Comparison of ENCODE assay signal across 22 cellular contexts in genomic region chr13:24172071-24172470, GRCh38.
"Had no signal": no experiment of that assay in that cellular context is flagged by ENCODE, and none has a peak within 500 bp of the region (broad histone marks: within the 10 kb centered on the region; RNA-seq: fewer than 3 reads in every experiment).

No MANE protein-coding gene starts in this region.

- ATAC-seq: esophagus mucosa; gastrocnemius medialis; left lung; mucosa of descending colon; natural killer cell treated with Interleukin-12 subunit alpha and Interleukin-12 subunit beta and Interleukin-15 and Interleukin-18, amount 100 ng/mL, for 72 hours; right lobe of liver; stimulated activated naive B cell treated with anti-CD40 and anti-IgM and Interleukin-4, amounts not matched to agents 10 μg/mL and 1 μg/mL and 100 μg/mL, for 72 hours; upper lobe of right lung had no signal

- H3K9me3 ChIP-seq: gastrocnemius medialis, left lung, mucosa of descending colon, neutrophil, right lobe of liver, suprapubic skin, transverse colon, upper lobe of right lung, uterus had no signal

- H3K79me2 ChIP-seq: parathyroid adenoma had no signal

- DNase-seq: dorsolateral prefrontal cortex; effector CD4-positive, alpha-beta T cell; gastrocnemius medialis; kidney; left lung; mesenchymal stem cell; mucosa of descending colon; naive B cell; right lobe of liver; small intestine; stimulated activated CD4-positive, alpha-beta T cell treated with anti-CD3 and anti-CD28 coated beads, Interleukin-15, amount 100 ng/mL, for 24 hours; stimulated activated CD4-positive, alpha-beta T cell treated with anti-CD3 and anti-CD28 coated beads, Interleukin-2, amount 100 ng/mL, for 48 hours; stimulated activated naive B cell treated with anti-CD40 and anti-IgM and Interleukin-4, amounts not matched to agents 10 μg/mL and 1 μg/mL and 100 μg/mL, for 72 hours; transverse colon; upper lobe of right lung; uterus had no signal

- H3K27ac ChIP-seq: epithelial cell of prostate, gastrocnemius medialis, left lung, neutrophil, parathyroid adenoma, right lobe of liver, suprapubic skin, transverse colon, upper lobe of right lung, uterus had no signal

- H3K36me3 ChIP-seq: gastrocnemius medialis, left lung, neutrophil, transverse colon, upper lobe of right lung, uterus had no signal

- H2AFZ ChIP-seq: parathyroid adenoma had no signal

- H3K4me3 ChIP-seq: dorsolateral prefrontal cortex, gastrocnemius medialis, left lung, mucosa of descending colon, right lobe of liver, suprapubic skin, transverse colon, upper lobe of right lung, uterus had no signal

- H3K4me1 ChIP-seq: gastrocnemius medialis, left lung, parathyroid adenoma, upper lobe of right lung had no signal

- H3K27me3 ChIP-seq: dorsolateral prefrontal cortex, gastrocnemius medialis, left lung, neutrophil, right lobe of liver, suprapubic skin, transverse colon, upper lobe of right lung, uterus had no signal

- H3K9ac ChIP-seq: parathyroid adenoma had no signal
